Comparison of ENCODE assay signal across 16 cellular contexts in the genomic region with DNA sequence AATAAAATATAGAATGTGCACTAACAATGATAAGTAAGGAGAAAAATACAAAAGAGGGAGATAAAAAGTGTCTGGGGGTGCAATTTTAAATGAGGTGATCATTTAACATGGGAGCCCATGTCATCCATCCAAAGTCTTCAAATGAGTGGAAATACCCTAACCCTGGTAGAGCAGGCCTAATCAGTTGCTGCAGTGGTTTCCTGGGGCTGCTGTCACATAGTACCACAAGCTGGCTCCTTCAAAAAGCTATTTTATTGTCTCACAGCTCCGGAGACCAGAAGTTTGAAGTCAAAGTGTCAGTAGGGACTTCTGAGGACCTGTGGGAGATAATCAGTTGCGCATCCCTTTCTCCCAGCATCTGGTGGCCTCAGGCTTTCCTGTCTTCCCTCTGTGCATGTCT.
DNase-seq lines count a peak whose midpoint lies in the region; ATAC-seq, FAIRE-seq and TF ChIP-seq lines count a peak whose summit lies in the region.
"Had no signal": no experiment of that assay in that cellular context is flagged by ENCODE, and none has a peak within 500 bp of the region (broad histone marks: within the 10 kb centered on the region; RNA-seq: fewer than 3 reads in every experiment).

No MANE protein-coding gene starts in this region.

- no peaks in the 10 kb centered on the region for H4K20me1 ChIP-seq in H9 (ENCODE audit: control insufficient read depth, insufficient read depth, insufficient read length)
- H4K20me1 ChIP-seq in K562 (replicated peaks; ENCODE audit: control insufficient read depth, insufficient read depth, low read length) = no peaks in the 10 kb centered on the region
- H4K20me1 ChIP-seq in HepG2 (ENCODE audit: insufficient read depth, low read length) = no peaks in the 10 kb centered on the region

- no peak overlapping the region for H3K56ac ChIP-seq in H9 (ENCODE audit: insufficient read length, low read depth, low read length)

- H3K18ac ChIP-seq in H9 (ENCODE audit: insufficient read length, low read depth, low read length) (no peak overlapping the region), trophoblast cell (ENCODE audit: low read length) (no peak overlapping the region)

- H2BK120ac ChIP-seq in H9 (ENCODE audit: low read depth, low read length, poor library complexity, severe bottlenecking) (no peak overlapping the region), trophoblast cell (ENCODE audit: insufficient read depth, low read length, poor library complexity) (peak overlapping the region; percentile 20)

- H2AK5ac ChIP-seq in H9 (ENCODE audit: insufficient read length, low read length) (no peak overlapping the region), trophoblast cell (ENCODE audit: low read length) (no peak overlapping the region)

- H3K4me1 ChIP-seq in H9 (ENCODE audit: insufficient read depth, low read length) = peaks cover 20% of the 10 kb centered on the region
- H3K4me1 ChIP-seq in K562 (replicated peaks in 1 of 2; ENCODE audit: control insufficient read depth in 2 of 2, insufficient read depth in 2 of 2, low read length in 2 of 2) = no peaks in the 10 kb centered on the region
- peaks cover 2 to 9% of the 10 kb centered on the region in 2 experiments for H3K4me1 ChIP-seq in trophoblast cell (ENCODE audit: control insufficient read depth in 1 of 2, insufficient read depth in 2 of 2, low read length in 2 of 2)
- peaks cover 0 to 7% (median 6%) of the 10 kb centered on the region in 4 donors for H3K4me1 ChIP-seq in upper lobe of left lung
- no peaks in the 10 kb centered on the region for H3K4me1 ChIP-seq in HepG2 (ENCODE audit: insufficient read depth, low read length)
- H3K4me1 ChIP-seq in endodermal cell (ENCODE audit: control insufficient read depth, insufficient read depth, low read length) = peaks cover 22% of the 10 kb centered on the region

- no peaks in the 10 kb centered on the region for H3K23me2 ChIP-seq in H9 (ENCODE audit: insufficient read length, low read depth, low read length, poor library complexity, severe bottlenecking)

- H3K27me3 ChIP-seq in H9 (ENCODE audit: insufficient read depth, low read length) (no peaks in the 10 kb centered on the region), K562 (ENCODE audit: control insufficient read depth in 2 of 2, insufficient read depth in 2 of 2, low read length in 2 of 2) (no peaks in the 10 kb centered on the region; a peak in 1 of 5 replicates), trophoblast cell (ENCODE audit: insufficient read depth, low read length) (no peaks in the 10 kb centered on the region), upper lobe of left lung (no peaks in the 10 kb centered on the region), HepG2 (ENCODE audit: control insufficient read depth in 1 of 2, insufficient read depth in 2 of 2, low read length in 2 of 2) (no peaks in the 10 kb centered on the region; a peak in 1 of 5 replicates), endodermal cell (ENCODE audit: control insufficient read depth, insufficient read depth, low read length, poor library complexity, severe bottlenecking) (no peaks in the 10 kb centered on the region)

- H3K36me3 Mint-ChIP-seq in H9 (ENCODE audit: insufficient read depth in 1 of 3, low read depth in 3 of 3) (peaks cover 4 to 8% (median 5%) of the 10 kb centered on the region in 3 experiments; a peak in 4 of 7 replicates), endodermal cell (ENCODE audit: low read depth) (no peaks in the 10 kb centered on the region)

- no peak overlapping the region for H3T11ph ChIP-seq in H9 (ENCODE audit: low read length)

- H3K9ac ChIP-seq in H9 (ENCODE audit: extremely low read depth, insufficient read length, low read length) = no peak overlapping the region
- H3K9ac ChIP-seq in K562 (ENCODE audit: insufficient read depth in 1 of 2, low read depth in 2 of 2, low read length in 2 of 2) = no peak overlapping the region
- H3K9ac ChIP-seq in trophoblast cell (ENCODE audit: low read length) = no peak overlapping the region
- no peak overlapping the region for H3K9ac ChIP-seq in HepG2 (ENCODE audit: insufficient read depth, low read depth, low read length)
- H3K9ac ChIP-seq in endodermal cell (ENCODE audit: extremely low read depth, low read length, poor library complexity, severe bottlenecking) = no peak overlapping the region

- H2BK12ac ChIP-seq in H9 (ENCODE audit: insufficient read length, low read depth, low read length) = no peak overlapping the region
- H2BK12ac ChIP-seq in trophoblast cell (ENCODE audit: low read length) = no peak overlapping the region

- intact Hi-C loops in K562 (cut with micrococcal nuclease) = no loop called here
- intact Hi-C loops in HepG2 (cut with micrococcal nuclease; ENCODE audit: unreplicated experiment) = no loop called here

- no peak overlapping the region for H3K4me3 Mint-ChIP-seq in H9
- no peak overlapping the region for H3K4me3 Mint-ChIP-seq in endodermal cell
- H3K4me3 Mint-ChIP-seq: B cell; CD4-positive, alpha-beta T cell had no signal

- no peak overlapping the region for H3K27ac ChIP-seq in H9 (ENCODE audit: insufficient read length, low read depth, low read length)
- no peak overlapping the region for H3K27ac ChIP-seq in K562 (ENCODE audit: extremely low read depth, low read depth, low read length)
- H3K27ac ChIP-seq in trophoblast cell (ENCODE audit: low read depth, low read length) = no peak overlapping the region
- H3K27ac ChIP-seq in upper lobe of left lung = no peak overlapping the region
- no peak overlapping the region for H3K27ac ChIP-seq in HepG2 (ENCODE audit: extremely low read length, insufficient read depth, low read length)
- H3K27ac ChIP-seq in endodermal cell (ENCODE audit: low read depth, low read length) = no peak overlapping the region

- ATAC-seq in K562 (no peak), upper lobe of left lung (ENCODE audit: low FRiP score in 2 of 2) (no peak), HepG2 (no peak)
- ATAC-seq: GM12878 had no signal

- WGBS in H9 (ENCODE audit: extremely low coverage, insufficient read length, low lambda C conversion rate) = no CpG with 5 or more reads among the region's 2 CpGs
- WGBS in K562 (ENCODE audit: insufficient coverage, low coverage, missing lambda C conversion rate) = 0% methylated on average over 1 of the region's 2 CpGs
- WGBS in trophoblast cell (ENCODE audit: extremely low coverage, insufficient coverage, insufficient read length) = no CpG with 5 or more reads among the region's 2 CpGs
- 82 to 83% methylated on average over 2 of the region's 2 CpGs for WGBS in upper lobe of left lung, 2 donors
- WGBS in HepG2 (ENCODE audit: low lambda C conversion rate) = 48% methylated on average over 2 of the region's 2 CpGs
- WGBS in endodermal cell (ENCODE audit: insufficient coverage in 1 of 2, insufficient read length in 1 of 2), 2 experiments = 69 to 72% methylated on average over 2 of the region's 2 CpGs

- in situ Hi-C loops in K562 (cut with MboI) (no loop called here), HepG2 (cut with HindIII; ENCODE audit: extremely low pct_ligation_motif_present, low pct_unique_long_range_greater_than_20kb) (no loop called here)

- H3K4ac ChIP-seq in H9 (ENCODE audit: low read depth, low read length) (no peak overlapping the region), trophoblast cell (ENCODE audit: low read depth, low read length) (no peak overlapping the region)

- H4K91ac ChIP-seq in H9 (ENCODE audit: insufficient read length, low read depth, low read length) (no peak overlapping the region), trophoblast cell (ENCODE audit: low read depth, low read length) (no peak overlapping the region)

- H3K79me2 ChIP-seq in H9 (ENCODE audit: insufficient read depth, low read length) (no peaks in the 10 kb centered on the region), K562 (ENCODE audit: control insufficient read depth, insufficient read depth, low read length) (no peaks in the 10 kb centered on the region), trophoblast cell (ENCODE audit: control insufficient read depth, insufficient read depth, low read length, poor library complexity) (no peaks in the 10 kb centered on the region), HepG2 (ENCODE audit: insufficient read depth, low read length) (no peaks in the 10 kb centered on the region)

- H3K4me1 Mint-ChIP-seq in H9 (peaks cover 74 to 91% of the 10 kb centered on the region in 2 experiments), endodermal cell (peaks cover 67% of the 10 kb centered on the region)
- H3K4me1 Mint-ChIP-seq: B cell had no signal

- H3K27me3 Mint-ChIP-seq in H9 (ENCODE audit: low read depth) = peaks cover 2% of the 10 kb centered on the region; the same call in 1 of the 2 replicates
- H3K27me3 Mint-ChIP-seq in endodermal cell (ENCODE audit: insufficient read depth) = peaks cover 18% of the 10 kb centered on the region
- H3K27me3 Mint-ChIP-seq: B cell had no signal

- H3K9me3 ChIP-seq in H9 (ENCODE audit: control insufficient read depth, low read depth, low read length) = no peaks in the 10 kb centered on the region
- H3K9me3 ChIP-seq in K562 (replicated peaks; ENCODE audit: control insufficient read depth, insufficient read depth, low read depth, low read length) = no peaks in the 10 kb centered on the region
- no peaks in the 10 kb centered on the region for H3K9me3 ChIP-seq in trophoblast cell (ENCODE audit: insufficient read depth, low read depth, low read length)
- H3K9me3 ChIP-seq in upper lobe of left lung = no peaks in the 10 kb centered on the region
- H3K9me3 ChIP-seq in HepG2 (ENCODE audit: low read length) = no peaks in the 10 kb centered on the region
- no peaks in the 10 kb centered on the region for H3K9me3 ChIP-seq in endodermal cell (ENCODE audit: control insufficient read depth, low read length)

- H3K14ac ChIP-seq in H9 (ENCODE audit: insufficient read depth, low read length) (no peak overlapping the region), trophoblast cell (ENCODE audit: low read length) (no peak overlapping the region)

- TF ChIP-seq RAD21 in K562 (CRISPR knock-in tag; conservative IDR thresholded peaks at IDR 0.05 in 1 of 2, IDR thresholded peaks at IDR 0.05 in 1 of 2) (no peak), HepG2 (CRISPR knock-in tag; IDR thresholded peaks at IDR 0.05) (no peak)

- H3K9me1 ChIP-seq in K562 (ENCODE audit: control insufficient read depth, insufficient read depth, low read length) = no peaks in the 10 kb centered on the region

- H3K4me2 ChIP-seq in H9 (ENCODE audit: insufficient read depth, insufficient read length, low read length) (no peak overlapping the region), K562 (ENCODE audit: insufficient read depth, low read length) (no peak overlapping the region), trophoblast cell (ENCODE audit: low read length) (no peak overlapping the region), HepG2 (ENCODE audit: low read depth, low read length) (no peak overlapping the region)

- H3K27ac Mint-ChIP-seq in H9 (peak overlapping the region in 2 of 3 experiments; percentile 30 to 45; a peak in 2 of 7 replicates), endodermal cell (no peak overlapping the region)
- H3K27ac Mint-ChIP-seq: B cell; CD4-positive, alpha-beta T cell had no signal

- no peak overlapping the region for H3K4me3 ChIP-seq in K562
- no peak overlapping the region for H3K4me3 ChIP-seq in trophoblast cell (ENCODE audit: low read depth, low read length)
- no peak overlapping the region for H3K4me3 ChIP-seq in upper lobe of left lung
- no peak overlapping the region for H3K4me3 ChIP-seq in HepG2 (replicated peaks in 1 of 3; ENCODE audit: insufficient read depth in 1 of 3, low read depth in 2 of 3, low read length in 3 of 3)
- H3K4me3 ChIP-seq in endodermal cell (ENCODE audit: low read length) = no peak overlapping the region
- H3K4me3 ChIP-seq: GM12878 had no signal

- H2AFZ ChIP-seq in H9 (ENCODE audit: low read length) = no peak overlapping the region
- H2AFZ ChIP-seq in K562 (ENCODE audit: low read depth, low read length) = no peak overlapping the region
- no peak overlapping the region for H2AFZ ChIP-seq in trophoblast cell (ENCODE audit: insufficient read depth, low read length, poor library complexity)
- H2AFZ ChIP-seq in HepG2 (ENCODE audit: low read length) = no peak overlapping the region

- H3K36me3 ChIP-seq in K562 (ENCODE audit: control insufficient read depth, insufficient read depth, low read length) (no peaks in the 10 kb centered on the region), trophoblast cell (ENCODE audit: control insufficient read depth in 1 of 2, insufficient read depth in 2 of 2, low read length in 2 of 2) (no peaks in the 10 kb centered on the region), upper lobe of left lung (no peaks in the 10 kb centered on the region), HepG2 (replicated peaks in 1 of 2; ENCODE audit: control insufficient read depth in 1 of 2, insufficient read depth in 2 of 2, low read length in 2 of 2) (no peaks in the 10 kb centered on the region), endodermal cell (ENCODE audit: control insufficient read depth, insufficient read depth, low read length) (no peaks in the 10 kb centered on the region)

- no peak overlapping the region for H2BK15ac ChIP-seq in H9 (ENCODE audit: low read depth, low read length)

- BruUV-seq in K562 (replicated peaks; lab: Mats Ljungman, UMichigan) (no TSS peak), HepG2 (replicated peaks; lab: Mats Ljungman, UMichigan) (no TSS peak)

- H3K23ac ChIP-seq in H9 (ENCODE audit: insufficient read length, low read depth, low read length) (no peak overlapping the region), trophoblast cell (ENCODE audit: low read length) (no peak overlapping the region)

- no peak for TF ChIP-seq CTCF in H9 (conservative IDR thresholded peaks at IDR 0.05)
- no peak for TF ChIP-seq CTCF in K562 (IDR thresholded peaks at IDR 0.05 in 2 of 3, conservative IDR thresholded peaks at IDR 0.05 in 1 of 3; ENCODE audit: insufficient read depth in 2 of 3, low read depth in 1 of 3, low read length in 3 of 3)
- TF ChIP-seq CTCF in upper lobe of left lung (IDR thresholded peaks at IDR 0.05) = no peak
- TF ChIP-seq CTCF in HepG2 (CRISPR knock-in tag; IDR thresholded peaks at IDR 0.05) = no peak
- TF ChIP-seq CTCF in endodermal cell (conservative IDR thresholded peaks at IDR 0.05) = no peak

- H3K9me3 Mint-ChIP-seq in H9 = peaks cover 0 to 4% of the 10 kb centered on the region in 2 experiments; a peak in 2 of 5 replicates
- peaks cover 4% of the 10 kb centered on the region for H3K9me3 Mint-ChIP-seq in endodermal cell
- H3K9me3 Mint-ChIP-seq: CD4-positive, alpha-beta T cell had no signal

- POLR2A ChIA-PET in K562 (lab: Yijun Ruan, JAX) (no interaction called here), HepG2 (lab: Yijun Ruan, JAX) (no interaction called here)

- CTCF ChIA-PET in K562 (lab: Yijun Ruan, JAX; ENCODE audit: low intra/inter-chr PET ratio) = no interaction called here
- CTCF ChIA-PET in HepG2 (lab: Yijun Ruan, JAX; ENCODE audit: low intra/inter-chr PET ratio, low total read pairs) = no interaction called here

- TF ChIP-seq EP300 in K562 (IDR thresholded peaks at IDR 0.05; ENCODE audit: low read length) (no peak), upper lobe of left lung (IDR thresholded peaks at IDR 0.05) (no peak), HepG2 (IDR thresholded peaks at IDR 0.05; ENCODE audit: low read depth in 2 of 2, low read length in 2 of 2) (no peak), HepG2 (CRISPR knock-in tag; IDR thresholded peaks at IDR 0.05; ENCODE audit: borderline replicate concordance) (no peak)

- FAIRE-seq in K562 (lab: Jason Lieb, UNC) = no peak
- FAIRE-seq in HepG2 (lab: Jason Lieb, UNC) = no peak
- FAIRE-seq: A204.1, GM12878, H54, HTR-8/SVneo had no signal

- TF ChIP-seq POLR2A in K562 (conservative IDR thresholded peaks at IDR 0.05) (no peak), upper lobe of left lung (IDR thresholded peaks at IDR 0.05) (no peak), HepG2 (IDR thresholded peaks at IDR 0.05; ENCODE audit: insufficient read depth in 1 of 2, low read depth in 2 of 2, low read length in 2 of 2) (no peak)

- no peak overlapping the region for H4K12ac ChIP-seq in trophoblast cell (ENCODE audit: low read depth, low read length)

- DNase-seq in H9 = no peak
- peak; percentile 7 for DNase-seq in UCSD-AML1 (lab: John Stamatoyannopoulos, UW; ENCODE audit: unreplicated experiment)
- no peak for DNase-seq in K562 (ENCODE audit: extremely low read depth in 1 of 4, low spot score in 3 of 4)
- DNase-seq in trophoblast cell = no peak
- no peak for DNase-seq in upper lobe of left lung
- no peak for DNase-seq in HepG2 (ENCODE audit: low spot score)
- no peak for DNase-seq in endodermal cell
- DNase-seq: C1 segment of cervical spinal cord; CD4-positive, alpha-beta T cell; DMS79; KBM-7 had no signal

- no peak overlapping the region for H2BK20ac ChIP-seq in H9 (ENCODE audit: low read depth, low read length, poor library complexity, severe bottlenecking)

- no peak overlapping the region for H2BK5ac ChIP-seq in H9 (ENCODE audit: insufficient read length, low read length)
- no peak overlapping the region for H2BK5ac ChIP-seq in trophoblast cell (ENCODE audit: low read depth, low read length, poor library complexity)

- H3K79me1 ChIP-seq in H9 (ENCODE audit: insufficient read depth, low read depth, low read length, poor library complexity, severe bottlenecking) (no peaks in the 10 kb centered on the region), trophoblast cell (ENCODE audit: low read length) (peaks cover 6% of the 10 kb centered on the region)

- H4K8ac ChIP-seq in H9 (replicated peaks; ENCODE audit: insufficient read length, low read depth, low read length) = no peak overlapping the region
- H4K8ac ChIP-seq in trophoblast cell (ENCODE audit: low read depth, low read length) = no peak overlapping the region

- no peak overlapping the region for H4K5ac ChIP-seq in H9 (ENCODE audit: insufficient read length, low read depth, low read length)
